In the genomic region with DNA sequence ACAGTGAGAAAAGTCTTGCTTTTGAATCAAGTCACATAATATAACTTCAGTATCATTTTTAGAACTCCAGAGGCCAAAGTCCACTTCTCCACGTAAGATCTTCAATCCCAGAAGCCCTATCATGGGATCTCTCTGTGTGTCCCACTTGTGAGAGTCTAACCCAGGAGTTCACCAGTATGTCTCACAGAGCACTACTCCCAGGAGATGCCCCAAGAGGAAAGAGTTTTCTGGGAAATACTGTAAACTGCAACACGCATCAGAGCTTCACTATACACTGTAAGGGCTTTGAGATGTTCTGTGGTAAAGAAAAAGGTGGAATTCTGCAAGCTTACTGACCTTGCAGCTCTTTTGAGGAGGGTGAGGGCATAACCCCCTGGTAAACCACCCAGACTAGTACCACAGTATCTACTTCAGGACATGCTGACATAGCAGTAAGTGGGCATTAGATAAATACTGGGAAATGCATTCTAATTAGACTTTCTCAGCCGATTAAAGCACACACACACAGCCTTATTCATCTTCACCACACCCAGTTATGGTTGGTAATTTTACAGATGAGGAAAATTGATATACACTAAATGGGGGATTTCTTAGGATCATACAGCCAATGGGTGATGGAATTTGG, we compare ENCODE assay signal across 1 cellular context.
TF ChIP-seq lines count a peak whose summit lies in the region.

No MANE protein-coding gene starts in this region.

TF ChIP-seq in GM23338, 12 proteins besides CTCF, POLR2A, EP300 and RAD21 (continued from another document):
- TF ChIP-seq, protein P1, sequence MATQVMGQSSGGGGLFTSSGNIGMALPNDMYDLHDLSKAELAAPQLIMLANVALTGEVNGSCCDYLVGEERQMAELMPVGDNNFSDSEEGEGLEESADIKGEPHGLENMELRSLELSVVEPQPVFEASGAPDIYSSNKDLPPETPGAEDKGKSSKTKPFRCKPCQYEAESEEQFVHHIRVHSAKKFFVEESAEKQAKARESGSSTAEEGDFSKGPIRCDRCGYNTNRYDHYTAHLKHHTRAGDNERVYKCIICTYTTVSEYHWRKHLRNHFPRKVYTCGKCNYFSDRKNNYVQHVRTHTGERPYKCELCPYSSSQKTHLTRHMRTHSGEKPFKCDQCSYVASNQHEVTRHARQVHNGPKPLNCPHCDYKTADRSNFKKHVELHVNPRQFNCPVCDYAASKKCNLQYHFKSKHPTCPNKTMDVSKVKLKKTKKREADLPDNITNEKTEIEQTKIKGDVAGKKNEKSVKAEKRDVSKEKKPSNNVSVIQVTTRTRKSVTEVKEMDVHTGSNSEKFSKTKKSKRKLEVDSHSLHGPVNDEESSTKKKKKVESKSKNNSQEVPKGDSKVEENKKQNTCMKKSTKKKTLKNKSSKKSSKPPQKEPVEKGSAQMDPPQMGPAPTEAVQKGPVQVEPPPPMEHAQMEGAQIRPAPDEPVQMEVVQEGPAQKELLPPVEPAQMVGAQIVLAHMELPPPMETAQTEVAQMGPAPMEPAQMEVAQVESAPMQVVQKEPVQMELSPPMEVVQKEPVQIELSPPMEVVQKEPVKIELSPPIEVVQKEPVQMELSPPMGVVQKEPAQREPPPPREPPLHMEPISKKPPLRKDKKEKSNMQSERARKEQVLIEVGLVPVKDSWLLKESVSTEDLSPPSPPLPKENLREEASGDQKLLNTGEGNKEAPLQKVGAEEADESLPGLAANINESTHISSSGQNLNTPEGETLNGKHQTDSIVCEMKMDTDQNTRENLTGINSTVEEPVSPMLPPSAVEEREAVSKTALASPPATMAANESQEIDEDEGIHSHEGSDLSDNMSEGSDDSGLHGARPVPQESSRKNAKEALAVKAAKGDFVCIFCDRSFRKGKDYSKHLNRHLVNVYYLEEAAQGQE (IDR thresholded peaks at IDR 0.05; ENCODE audit: unreplicated experiment): no peak
